Comparison of ENCODE assay signal across 24 cellular contexts in the genomic region with DNA sequence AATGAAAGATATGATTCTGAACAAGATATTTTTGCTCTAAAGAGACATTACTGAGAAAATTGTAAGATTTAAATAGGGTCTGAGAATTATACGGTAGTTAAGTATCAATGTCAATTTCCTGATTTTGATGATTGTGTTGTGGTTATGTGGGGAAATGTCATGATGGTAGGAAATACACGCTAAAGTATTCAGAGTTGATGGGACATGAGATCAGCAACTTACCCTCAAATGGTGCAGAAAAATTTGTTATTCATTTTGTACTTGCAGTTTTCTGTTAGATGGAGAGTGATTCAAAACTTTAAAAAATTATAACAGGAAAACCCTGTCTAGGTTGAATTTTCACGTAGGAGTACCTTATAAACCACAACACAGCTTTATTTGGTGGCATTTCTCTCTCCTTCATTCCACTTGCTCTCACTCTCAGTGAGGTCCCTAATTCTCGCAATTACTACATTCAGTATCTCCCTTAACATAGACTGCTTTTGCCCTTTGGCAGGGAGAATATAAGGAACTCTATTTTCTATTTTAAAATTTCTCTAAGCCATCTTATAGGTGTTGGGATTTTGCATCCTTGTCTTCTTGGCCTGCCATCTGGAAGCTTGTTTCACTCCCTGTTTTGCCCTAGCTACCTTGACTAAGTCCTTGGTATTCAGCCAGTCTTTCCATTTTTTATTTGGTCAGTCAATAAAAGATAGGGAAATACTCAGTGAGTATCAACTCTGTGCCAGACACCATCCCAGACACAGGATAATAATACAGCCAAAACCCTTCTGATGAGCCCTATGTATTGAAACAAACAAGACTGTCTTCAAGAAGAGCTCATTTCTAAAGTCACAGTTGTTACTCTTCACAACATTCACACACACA.
DNase-seq lines count a peak whose midpoint lies in the region; ATAC-seq and TF ChIP-seq lines count a peak whose summit lies in the region.
"Had no signal": no experiment of that assay in that cellular context is flagged by ENCODE, and none has a peak within 500 bp of the region (broad histone marks: within the 10 kb centered on the region; RNA-seq: fewer than 3 reads in every experiment).

No MANE protein-coding gene starts in this region.

- H3K27me3 Mint-ChIP-seq in activated T-cell treated with anti-CD3 and anti-CD28 coated beads, Interleukin-2, amount 50 U/mL, for 72 hours (ENCODE audit: low read depth): peaks cover 8% of the 10 kb centered on the region
- no peaks in the 10 kb centered on the region for H3K27me3 Mint-ChIP-seq in activated T-helper 17 cell treated with anti-CD3 and anti-CD28 coated beads, Interleukin-2, amount 50 U/mL, for 72 hours

- peak overlapping the region; percentile 75 for H3K27ac Mint-ChIP-seq in activated T-cell treated with anti-CD3 and anti-CD28 coated beads, Interleukin-2, amount 50 U/mL, for 72 hours
- peak overlapping the region; percentile 96 for H3K27ac Mint-ChIP-seq in activated T-helper 17 cell treated with anti-CD3 and anti-CD28 coated beads, Interleukin-2, amount 50 U/mL, for 72 hours
- no peak overlapping the region for H3K27ac Mint-ChIP-seq in stimulated activated effector memory CD8-positive, alpha-beta T cell treated with anti-CD3 and anti-CD28 coated beads, Interleukin-12 subunit alpha, Interleukin-12 subunit beta, amount 100 ng/mL, for 72 hours
- H3K27ac Mint-ChIP-seq: endodermal cell, H9, immature natural killer cell had no signal

- H3K9me3 Mint-ChIP-seq in activated T-cell treated with anti-CD3 and anti-CD28 coated beads, Interleukin-2, amount 50 U/mL, for 72 hours: no peaks in the 10 kb centered on the region
- H3K9me3 Mint-ChIP-seq in activated T-helper 17 cell treated with anti-CD3 and anti-CD28 coated beads, Interleukin-2, amount 50 U/mL, for 72 hours: no peaks in the 10 kb centered on the region
- H3K9me3 Mint-ChIP-seq in stimulated activated effector memory CD8-positive, alpha-beta T cell treated with anti-CD3 and anti-CD28 coated beads, Interleukin-12 subunit alpha, Interleukin-12 subunit beta, amount 100 ng/mL, for 72 hours: peaks cover 4% of the 10 kb centered on the region
- H3K9me3 Mint-ChIP-seq: endodermal cell, H9, immature natural killer cell had no signal

- no peak for TF ChIP-seq CTCF in LNCaP clone FGC (IDR thresholded peaks at IDR 0.05; ENCODE audit: control insufficient read depth, extremely low read depth, insufficient read depth)

- no peak overlapping the region for H3K4me3 ChIP-seq in LNCaP clone FGC (ENCODE audit: low read depth, low read length)
- H3K4me3 ChIP-seq: esophagus muscularis mucosa, SJSA1, vagina had no signal

- peak; percentile 63 to 68 for ATAC-seq in activated T-cell treated with anti-CD3 and anti-CD28 coated beads, Interleukin-2, amount 50 U/mL, for 72 hours (replicated peaks in 1 of 2)
- ATAC-seq in activated T-helper 17 cell treated with anti-CD3 and anti-CD28 coated beads, Interleukin-2, amount 50 U/mL, for 72 hours (replicated peaks): peak; percentile 62
- ATAC-seq in stimulated activated effector memory CD8-positive, alpha-beta T cell treated with anti-CD3 and anti-CD28 coated beads, Interleukin-12 subunit alpha, Interleukin-12 subunit beta, amount 100 ng/mL, for 72 hours: peak; percentile 66
- ATAC-seq in GM19395 (IDR thresholded peaks at IDR 0.05; ENCODE audit: unreplicated experiment): no peak

- H3K4me1 Mint-ChIP-seq in activated T-cell treated with anti-CD3 and anti-CD28 coated beads, Interleukin-2, amount 50 U/mL, for 72 hours (ENCODE audit: low read depth): peaks cover 76% of the 10 kb centered on the region
- H3K4me1 Mint-ChIP-seq in activated T-helper 17 cell treated with anti-CD3 and anti-CD28 coated beads, Interleukin-2, amount 50 U/mL, for 72 hours: peaks cover 60% of the 10 kb centered on the region
- peaks cover 26% of the 10 kb centered on the region for H3K4me1 Mint-ChIP-seq in stimulated activated effector memory CD8-positive, alpha-beta T cell treated with anti-CD3 and anti-CD28 coated beads, Interleukin-12 subunit alpha, Interleukin-12 subunit beta, amount 100 ng/mL, for 72 hours
- H3K4me1 Mint-ChIP-seq: H9 had no signal

- peak overlapping the region; percentile 33 to 52 for H3K4me3 Mint-ChIP-seq in activated T-cell treated with anti-CD3 and anti-CD28 coated beads, Interleukin-2, amount 50 U/mL, for 72 hours
- H3K4me3 Mint-ChIP-seq in activated T-helper 17 cell treated with anti-CD3 and anti-CD28 coated beads, Interleukin-2, amount 50 U/mL, for 72 hours: peak overlapping the region; percentile 73
- H3K4me3 Mint-ChIP-seq in stimulated activated effector memory CD8-positive, alpha-beta T cell treated with anti-CD3 and anti-CD28 coated beads, Interleukin-12 subunit alpha, Interleukin-12 subunit beta, amount 100 ng/mL, for 72 hours: no peak overlapping the region
- H3K4me3 Mint-ChIP-seq: endodermal cell, H9, immature natural killer cell had no signal

- peaks cover 0 to 12% of the 10 kb centered on the region in 2 donors for H3K36me3 Mint-ChIP-seq in activated T-cell treated with anti-CD3 and anti-CD28 coated beads, Interleukin-2, amount 50 U/mL, for 72 hours (ENCODE audit: insufficient read depth in 2 of 2)
- H3K36me3 Mint-ChIP-seq in activated T-helper 17 cell treated with anti-CD3 and anti-CD28 coated beads, Interleukin-2, amount 50 U/mL, for 72 hours (ENCODE audit: low read depth): peaks cover 5% of the 10 kb centered on the region
- H3K36me3 Mint-ChIP-seq in stimulated activated effector memory CD8-positive, alpha-beta T cell treated with anti-CD3 and anti-CD28 coated beads, Interleukin-12 subunit alpha, Interleukin-12 subunit beta, amount 100 ng/mL, for 72 hours: no peaks in the 10 kb centered on the region
- H3K36me3 Mint-ChIP-seq: immature natural killer cell had no signal

- no peak for DNase-seq in activated T-cell treated with anti-CD3 and anti-CD28 coated beads, Interleukin-2, amount 50 U/mL, for 72 hours
- no peak for DNase-seq in activated T-cell treated with anti-CD3 and anti-CD28 coated beads, Interleukin-2, amount 50 U/mL, for 1 hour
- DNase-seq in LNCaP clone FGC (ENCODE audit: low read depth) (peak; percentile 89), NCI-H1048 (lab: John Stamatoyannopoulos, UW) (no peak)
- no peak for DNase-seq in stimulated activated effector memory CD8-positive, alpha-beta T cell treated with anti-CD3 and anti-CD28 coated beads, Interleukin-12 subunit alpha, Interleukin-12 subunit beta, amount 100 ng/mL, for 72 hours (ENCODE audit: low spot score in 2 of 2)
- no peak for DNase-seq in effector CD8-positive, alpha-beta T cell (lab: John Stamatoyannopoulos, UW)
- DNase-seq: activated CD4-positive, alpha-beta T cell treated with anti-CD3 and anti-CD28 coated beads, Interleukin-2, amount 50 U/mL, for 4 hours; amniotic stem cell; C1 segment of cervical spinal cord; cortex of kidney; endodermal cell; foreskin melanocyte; H9; hippocampal formation; immature natural killer cell; MV-4-11; NCI-H524; occipital lobe; stimulated activated CD4-positive, alpha-beta T cell treated with anti-CD3 and anti-CD28 coated beads, Interleukin-2, amount 100 ng/mL, for 24 hours had no signal
